22 cellular contexts compared by ENCODE assay signal in the genomic region with DNA sequence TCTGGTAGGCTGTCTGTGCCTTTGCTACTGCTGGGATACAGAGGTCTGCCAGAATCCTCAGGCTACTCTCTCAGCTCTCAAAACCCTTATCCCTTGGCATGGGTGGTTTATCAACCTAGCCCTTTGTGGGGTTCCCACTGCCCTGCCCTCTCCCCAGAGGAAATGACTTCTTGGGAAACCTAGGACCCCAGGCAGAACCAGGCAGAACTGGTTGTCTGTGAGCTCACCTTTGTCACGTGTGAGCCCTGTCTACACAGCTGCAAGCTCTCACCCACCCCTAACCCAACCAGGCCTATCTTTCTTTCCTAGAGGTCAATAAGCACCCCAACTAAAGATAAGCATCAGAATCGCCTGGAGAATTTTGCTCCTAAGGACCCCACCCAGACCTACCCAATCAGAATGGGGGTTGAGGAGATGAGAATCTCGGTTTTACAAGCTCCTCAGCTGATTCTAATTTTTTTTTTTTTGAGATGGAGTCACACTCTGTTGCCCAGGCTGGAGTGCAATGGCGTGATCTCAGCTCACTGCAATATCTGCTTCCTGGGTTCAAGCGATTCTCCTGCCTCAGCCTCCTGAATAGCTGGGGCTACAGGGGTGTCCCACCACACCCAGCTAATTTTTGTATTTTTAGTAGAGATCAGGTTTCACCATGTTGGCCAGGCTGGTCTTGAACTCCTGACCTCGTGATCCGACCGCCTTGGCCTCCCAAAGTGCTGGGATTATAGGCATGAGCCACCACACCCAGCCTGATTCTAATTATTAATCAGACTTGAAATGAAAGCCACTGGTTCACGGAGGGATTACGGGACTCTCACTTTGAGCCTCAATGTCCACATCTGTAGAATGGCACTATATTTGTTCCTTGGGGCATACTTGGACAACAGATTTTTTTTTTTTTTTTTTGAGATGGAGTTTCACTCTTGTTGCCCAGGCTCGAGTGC. TPM values are rescaled to one million over a fixed set of nuclear protein-coding genes. Genes with fewer than 3 reads are reported as not detected.
DNase-seq lines count a peak whose midpoint lies in the region; ATAC-seq and TF ChIP-seq lines count a peak whose summit lies in the region.
"Had no signal": no experiment of that assay in that cellular context is flagged by ENCODE, and none has a peak within 500 bp of the region (broad histone marks: within the 10 kb centered on the region; RNA-seq: fewer than 3 reads in every experiment).

No MANE protein-coding gene starts in this region.

- TF ChIP-seq CTCF in cardiac muscle cell (IDR thresholded peaks at IDR 0.05; ENCODE audit: low read depth, low read length) = no peak
- no peak for TF ChIP-seq CTCF in OCI-LY7 (conservative IDR thresholded peaks at IDR 0.05; ENCODE audit: low read length)
- no peak for TF ChIP-seq CTCF in omental fat pad (IDR thresholded peaks at IDR 0.05)

- no peaks in the 10 kb centered on the region for H3K79me2 ChIP-seq in OCI-LY7 (ENCODE audit: insufficient read depth, low read depth, low read length)

- 94% methylated on average over 7 of the region's 11 CpGs for WGBS in mesenchymal stem cell

- ATAC-seq in Right ventricle myocardium inferior = no peak
- ATAC-seq in HG03159 (IDR thresholded peaks at IDR 0.05; ENCODE audit: unreplicated experiment) = no peak
- ATAC-seq in GM18907 (IDR thresholded peaks at IDR 0.05; ENCODE audit: unreplicated experiment) = no peak
- ATAC-seq in omental fat pad (ENCODE audit: low FRiP score) = no peak
- ATAC-seq: GM12878, HCT116, left ventricle myocardium superior, right cardiac atrium had no signal

- H3K4ac ChIP-seq in mesenchymal stem cell (ENCODE audit: low read depth in 1 of 2, low read length in 2 of 2) = peak overlapping the region in 1 of 2 experiments; percentile 35

- peak overlapping the region in 1 of 2 experiments; percentile 71 for H3K14ac ChIP-seq in mesenchymal stem cell (ENCODE audit: low read length in 2 of 2)

- H3K4me1 ChIP-seq in cardiac muscle cell (ENCODE audit: low read depth) (peaks cover 47% of the 10 kb centered on the region), OCI-LY7 (ENCODE audit: insufficient read depth, low read length, poor library complexity, severe bottlenecking) (peaks cover 58% of the 10 kb centered on the region), mesenchymal stem cell (ENCODE audit: control insufficient read depth, insufficient read depth, low read depth, low read length) (peaks cover 3% of the 10 kb centered on the region)

- no peak overlapping the region for H2BK5ac ChIP-seq in mesenchymal stem cell (ENCODE audit: low read depth, low read length, poor library complexity, severe bottlenecking)

- peak overlapping the region; percentile 56 for H2AK5ac ChIP-seq in mesenchymal stem cell (ENCODE audit: low read length, severe bottlenecking)

- peak overlapping the region; percentile 12 for H2BK15ac ChIP-seq in mesenchymal stem cell (ENCODE audit: low read depth, poor library complexity, severe bottlenecking)

- no TSS peak for BruUV-seq in OCI-LY7 (replicated peaks; lab: Mats Ljungman, UMichigan)

- H3K4me3 ChIP-seq in cardiac muscle cell = no peak overlapping the region
- H3K4me3 ChIP-seq in OCI-LY7 (ENCODE audit: low read depth, low read length, poor library complexity, severe bottlenecking) = no peak overlapping the region
- H3K4me3 ChIP-seq in mesenchymal stem cell (ENCODE audit: insufficient read depth in 1 of 2, low read depth in 1 of 2, low read length in 2 of 2) = no peak overlapping the region
- H3K4me3 ChIP-seq: GM12878, MG63 had no signal

- no peak overlapping the region for H3K9ac ChIP-seq in mesenchymal stem cell (ENCODE audit: low read length)

- intact Hi-C loops in Right ventricle myocardium inferior (cut with DNase I) = no loop called here
- intact Hi-C loops in OCI-LY7 (cut with micrococcal nuclease; ENCODE audit: unreplicated experiment) = no loop called here

- H2BK120ac ChIP-seq in mesenchymal stem cell (ENCODE audit: low read depth, low read length) = no peak overlapping the region

- no peak overlapping the region for H4K8ac ChIP-seq in mesenchymal stem cell (ENCODE audit: low read length)

- DNase-seq in cardiac muscle cell (ENCODE audit: low read depth in 1 of 2, low spot score in 1 of 2) = no peak
- DNase-seq in Right ventricle myocardium inferior (ENCODE audit: missing footprints) = no peak
- DNase-seq in OCI-LY7 (ENCODE audit: low spot score) = no peak
- no peak for DNase-seq in mesenchymal stem cell
- no peak for DNase-seq in SKM-1 treated with dmso at 0.1 percent for 144 hours (lab: John Stamatoyannopoulos, UW; ENCODE audit: unreplicated experiment)
- no peak for DNase-seq in omental fat pad (ENCODE audit: low spot score)
- DNase-seq: activated CD4-positive, alpha-beta memory T cell treated with anti-CD3 and anti-CD28 coated beads for 36 hours; caudate nucleus; CD4-positive, alpha-beta T cell; immature natural killer cell; left ventricle myocardium superior; MG63; NCI-H1436; NCI-H69; substantia nigra; T-helper 2 cell had no signal

- H3K36me3 ChIP-seq in cardiac muscle cell (no peaks in the 10 kb centered on the region), OCI-LY7 (ENCODE audit: insufficient read depth, low read length) (no peaks in the 10 kb centered on the region), mesenchymal stem cell (ENCODE audit: control insufficient read depth in 1 of 2, insufficient read depth in 2 of 2, low read depth in 1 of 2, low read length in 2 of 2) (peaks cover 0 to 4% of the 10 kb centered on the region in 2 experiments)
- H3K36me3 ChIP-seq: MG63 had no signal

- no peaks in the 10 kb centered on the region for H4K20me1 ChIP-seq in OCI-LY7 (ENCODE audit: insufficient read depth, low read length)

- POLR2A ChIA-PET in OCI-LY7 (lab: Charles Lee) = interaction anchor here (0.5 to 1.3 kb wide), 9 partner anchors 9 to 441 kb away, joined by 3 to 7 read pairs (median 3); no protein-coding TSS in a partner anchor

- H3K9me2 ChIP-seq in OCI-LY7 (ENCODE audit: insufficient read depth, low read length) = no peaks in the 10 kb centered on the region

- CTCF ChIA-PET in OCI-LY7 (lab: Charles Lee; ENCODE audit: unreplicated experiment) = no interaction called here

- H3K79me1 ChIP-seq in mesenchymal stem cell (replicated peaks; ENCODE audit: low read length, poor library complexity, severe bottlenecking) = no peaks in the 10 kb centered on the region

- H2BK12ac ChIP-seq in mesenchymal stem cell (ENCODE audit: low read length in 2 of 2) = peak overlapping the region in 1 of 2 experiments; percentile 87

- H3K27me3 ChIP-seq in cardiac muscle cell (no peaks in the 10 kb centered on the region), mesenchymal stem cell (ENCODE audit: control insufficient read depth in 1 of 2, insufficient read depth in 1 of 2, low read length in 2 of 2) (no peaks in the 10 kb centered on the region)
- H3K27me3 ChIP-seq: MG63 had no signal

- no peak overlapping the region for H3K18ac ChIP-seq in mesenchymal stem cell (ENCODE audit: low read depth in 1 of 2, low read length in 2 of 2)

- peak overlapping the region; percentile 70 for H4K91ac ChIP-seq in mesenchymal stem cell (ENCODE audit: low read length)

- H3K4me2 ChIP-seq in OCI-LY7 (ENCODE audit: low read length) = no peak overlapping the region
- H3K4me2 ChIP-seq in mesenchymal stem cell (ENCODE audit: low read length, poor library complexity, severe bottlenecking) = no peak overlapping the region

- H3K27ac ChIP-seq in cardiac muscle cell (peak overlapping the region; percentile 87), OCI-LY7 (ENCODE audit: low read depth, low read length, poor library complexity, severe bottlenecking) (no peak overlapping the region), mesenchymal stem cell (ENCODE audit: low read length, poor library complexity, severe bottlenecking) (no peak overlapping the region)
- H3K27ac ChIP-seq: VCaP had no signal

- H3K9me3 ChIP-seq in cardiac muscle cell (ENCODE audit: low read depth) (no peaks in the 10 kb centered on the region), OCI-LY7 (ENCODE audit: low read length) (no peaks in the 10 kb centered on the region), mesenchymal stem cell (ENCODE audit: control insufficient read depth, low read length) (no peaks in the 10 kb centered on the region)
- H3K9me3 ChIP-seq: MG63 had no signal

- H2AFZ ChIP-seq in OCI-LY7 (ENCODE audit: low read length) = peak overlapping the region; percentile 3; the same call in 1 of the 2 replicates
- H2AFZ ChIP-seq in mesenchymal stem cell (ENCODE audit: low read depth, low read length) = peak overlapping the region; percentile 29

- H3K23ac ChIP-seq in mesenchymal stem cell (ENCODE audit: low read length in 2 of 2) = no peak overlapping the region

RNA-seq across cellular contexts. Expression of gene DDIT4, which starts 7.5 kb away (rescaled TPM):
- total RNA-seq in cardiac muscle cell (213 and 227 TPM in 2 replicates), Right ventricle myocardium inferior (71.4 TPM), OCI-LY7 (2022) (32.8 and 91.8 TPM in 2 replicates), omental fat pad (100 to 1,000 TPM in 3 of 4 donors, 10 to 100 TPM in 1; 56.2 to 527 (median 185) TPM)
- 210 and 276 TPM in 2 replicates for polyA plus RNA-seq in cardiac muscle cell
- total RNA-seq in OCI-LY7 (2014; rRNA removed; shearing (Covaris generic)) = 102 and 105 TPM in 2 replicates
- 109 TPM for polyA plus RNA-seq in mesenchymal stem cell (2013, experiment 1 of 2)
- polyA plus RNA-seq in mesenchymal stem cell (2013, experiment 2 of 2) = 107 TPM

RNA-seq across cellular contexts. Expression of gene ASCC1, which starts 50.1 kb away (rescaled TPM):
- 41.3 and 47.9 TPM in 2 replicates for total RNA-seq in cardiac muscle cell
- polyA plus RNA-seq in cardiac muscle cell = 58.4 and 61.0 TPM in 2 replicates
- total RNA-seq in Right ventricle myocardium inferior = 35.4 TPM
- 19.3 and 27.1 TPM in 2 replicates for total RNA-seq in OCI-LY7 (2014; rRNA removed; shearing (Covaris generic))
- 51.5 and 59.9 TPM in 2 replicates for total RNA-seq in OCI-LY7 (2022)
- 36.0 TPM for polyA plus RNA-seq in mesenchymal stem cell (2013, experiment 1 of 2)
- 36.1 TPM for polyA plus RNA-seq in mesenchymal stem cell (2013, experiment 2 of 2)
- total RNA-seq in omental fat pad = 10 to 100 TPM; 21.3 to 34.5 (median 26.3) TPM

RNA-seq across cellular contexts. Expression of gene ANAPC16, which starts 50.4 kb away (rescaled TPM):
- total RNA-seq in cardiac muscle cell = 92.2 and 103 TPM in 2 replicates
- 242 and 283 TPM in 2 replicates for polyA plus RNA-seq in cardiac muscle cell
- total RNA-seq in Right ventricle myocardium inferior = 239 TPM
- 48.4 and 68.0 TPM in 2 replicates for total RNA-seq in OCI-LY7 (2014; rRNA removed; shearing (Covaris generic))
- 84.7 and 92.8 TPM in 2 replicates for total RNA-seq in OCI-LY7 (2022)
- polyA plus RNA-seq in mesenchymal stem cell (2013, experiment 1 of 2) = 63.6 TPM
- 65.1 TPM for polyA plus RNA-seq in mesenchymal stem cell (2013, experiment 2 of 2)
- 10 to 100 TPM; 52.2 to 97.6 (median 76.3) TPM for total RNA-seq in omental fat pad
